Comparison of ENCODE assay signal across 1 cellular context in genomic region chr5:76386360-76386759, GRCh38.
TF ChIP-seq lines count a peak whose summit lies in the region.

No MANE protein-coding gene starts in this region.

TF ChIP-seq in WTC11, 78 proteins besides CTCF, POLR2A, EP300 and RAD21 (continued from another document):
- TF ChIP-seq PRDM15 (CRISPR knock-in tag; IDR thresholded peaks at IDR 0.05): no peak
- TF ChIP-seq IRF2 (CRISPR knock-in tag; IDR thresholded peaks at IDR 0.05; ENCODE audit: borderline replicate concordance, low read depth): no peak
- TF ChIP-seq SP1 (CRISPR knock-in tag; conservative IDR thresholded peaks at IDR 0.05): no peak
- TF ChIP-seq AFF4 (CRISPR knock-in tag; IDR thresholded peaks at IDR 0.05; ENCODE audit: borderline replicate concordance): no peak
- TF ChIP-seq ERG (CRISPR knock-in tag; IDR thresholded peaks at IDR 0.05): no peak
- TF ChIP-seq FOXP1 (CRISPR knock-in tag; IDR thresholded peaks at IDR 0.05; ENCODE audit: borderline replicate concordance): no peak
- no peak for TF ChIP-seq JUN (CRISPR knock-in tag; IDR thresholded peaks at IDR 0.05)
- no peak for TF ChIP-seq CREB1 (CRISPR knock-in tag; IDR thresholded peaks at IDR 0.05)
- no peak for TF ChIP-seq NR1H2 (CRISPR knock-in tag; IDR thresholded peaks at IDR 0.05)
- TF ChIP-seq ZNF121 (CRISPR knock-in tag; IDR thresholded peaks at IDR 0.05): no peak
- TF ChIP-seq HMGXB4 (CRISPR knock-in tag; IDR thresholded peaks at IDR 0.05): no peak
